10 cellular contexts compared by ENCODE assay signal in genomic region chr5:72402959-72403628, GRCh38.
DNase-seq lines count a peak whose midpoint lies in the region; ATAC-seq and TF ChIP-seq lines count a peak whose summit lies in the region.
"Had no signal": no experiment of that assay in that cellular context is flagged by ENCODE, and none has a peak within 500 bp of the region (broad histone marks: within the 10 kb centered on the region; RNA-seq: fewer than 3 reads in every experiment).

No MANE protein-coding gene starts in this region.

- 58 to 60% methylated on average over 4 of the region's 4 CpGs for WGBS in GM23248 (ENCODE audit: low coverage in 1 of 2, low lambda C conversion rate in 2 of 2, missing lambda C conversion rate in 2 of 2), 2 experiments

- in situ Hi-C loops in GM23248 (cut with MboI): no loop called here

- TF ChIP-seq CTCF in RWPE2 (IDR thresholded peaks at IDR 0.05; ENCODE audit: poor library complexity, severe bottlenecking): peak; percentile 22
- peak; percentile 61 for TF ChIP-seq CTCF in fibroblast of villous mesenchyme (IDR thresholded peaks at IDR 0.05; ENCODE audit: insufficient read depth, low read depth, low read length)
- no peak for TF ChIP-seq CTCF in GM10266 (IDR thresholded peaks at IDR 0.05; ENCODE audit: control insufficient read depth, insufficient read depth, low read depth, missing control alignments)

- H3K9me3 ChIP-seq in GM23248 (ENCODE audit: low read depth) (no peaks in the 10 kb centered on the region), RWPE2 (ENCODE audit: severe bottlenecking) (peaks cover 13% of the 10 kb centered on the region), skeletal muscle tissue (ENCODE audit: control insufficient read depth in 3 of 3, low read length in 3 of 3) (peaks cover 0 to 18% (median 9%) of the 10 kb centered on the region in 3 donors)

- H3K36me3 ChIP-seq in GM23248 (ENCODE audit: low read depth) (no peaks in the 10 kb centered on the region), RWPE2 (ENCODE audit: low read depth) (no peaks in the 10 kb centered on the region), skeletal muscle tissue (ENCODE audit: control insufficient read depth in 3 of 3, insufficient read depth in 3 of 3, low read length in 3 of 3) (no peaks in the 10 kb centered on the region)

- no peaks in the 10 kb centered on the region for H3K79me2 ChIP-seq in GM23248 (ENCODE audit: insufficient read depth)

- no peaks in the 10 kb centered on the region for H3K9me2 ChIP-seq in GM23248 (ENCODE audit: insufficient read depth)

- DNase-seq in GM23248: peak; percentile 27
- no peak for DNase-seq in RWPE2 (ENCODE audit: low spot score)
- no peak for DNase-seq in fibroblast of villous mesenchyme (ENCODE audit: low read depth)
- DNase-seq in left lobe of liver (ENCODE audit: low spot score): no peak
- no peak for DNase-seq in GM10266 (ENCODE audit: extremely low spot score)
- DNase-seq in SHP77 treated with DMSO at 0.1 percent for 48 hours (lab: John Stamatoyannopoulos, UW): no peak
- DNase-seq: islet precursor cell, NCI-H2081 treated with DMSO at 0.1 percent for 48 hours had no signal

- H3K27ac ChIP-seq in GM23248 (peak overlapping the region; percentile 48; the same call in 1 of the 2 replicates), RWPE2 (ENCODE audit: poor library complexity, severe bottlenecking) (peak overlapping the region; percentile 53), skeletal muscle tissue (ENCODE audit: low read depth, low read length) (peak overlapping the region; percentile 31)

- H3K27me3 ChIP-seq in GM23248 (replicated peaks; ENCODE audit: insufficient read depth): no peaks in the 10 kb centered on the region
- H3K27me3 ChIP-seq in RWPE2 (ENCODE audit: insufficient read depth, poor library complexity, severe bottlenecking): no peaks in the 10 kb centered on the region
- no peaks in the 10 kb centered on the region for H3K27me3 ChIP-seq in skeletal muscle tissue (ENCODE audit: control insufficient read depth in 3 of 3, insufficient read depth in 3 of 3, low read length in 3 of 3)

- H3K4me2 ChIP-seq in GM23248 (ENCODE audit: unreplicated experiment): peak overlapping the region; percentile 10

- H4K20me1 ChIP-seq in GM23248 (ENCODE audit: insufficient read depth): no peaks in the 10 kb centered on the region

- H3F3A ChIP-seq in GM23248 (ENCODE audit: insufficient read depth): peaks cover 14% of the 10 kb centered on the region

- H3K4me3 ChIP-seq in GM23248 (no peak overlapping the region), RWPE2 (ENCODE audit: severe bottlenecking) (no peak overlapping the region), fibroblast of villous mesenchyme (ENCODE audit: low read depth, low read length) (no peak overlapping the region), skeletal muscle tissue (ENCODE audit: low read length in 3 of 3) (no peak overlapping the region)

- no peak for ATAC-seq in RWPE2 (ENCODE audit: low read depth)
- ATAC-seq in left lobe of liver: no peak
- no peak for ATAC-seq in GM18517 (IDR thresholded peaks at IDR 0.05; ENCODE audit: unreplicated experiment)

- H3K4me1 ChIP-seq in GM23248 (ENCODE audit: insufficient read depth) (peaks cover 17% of the 10 kb centered on the region), RWPE2 (ENCODE audit: insufficient read depth, poor library complexity, severe bottlenecking) (peaks cover 6% of the 10 kb centered on the region), skeletal muscle tissue (ENCODE audit: control insufficient read depth in 3 of 3, insufficient read depth in 3 of 3, low read length in 3 of 3) (peaks cover 5 to 16% (median 12%) of the 10 kb centered on the region in 3 donors)

- H2AFZ ChIP-seq in GM23248: no peak overlapping the region; the same call in 1 of the 2 replicates

- H3K9ac ChIP-seq in GM23248: no peak overlapping the region
- H3K9ac ChIP-seq in skeletal muscle tissue (ENCODE audit: low read depth in 1 of 3, low read length in 3 of 3): no peak overlapping the region
